18 cellular contexts compared by ENCODE assay signal in genomic region chr16:49651226-49651625, GRCh38.
DNase-seq lines count a peak whose midpoint lies in the region; ATAC-seq and TF ChIP-seq lines count a peak whose summit lies in the region.
"Had no signal": no experiment of that assay in that cellular context is flagged by ENCODE, and none has a peak within 500 bp of the region (broad histone marks: within the 10 kb centered on the region; RNA-seq: fewer than 3 reads in every experiment).

No MANE protein-coding gene starts in this region.

- H3K9ac ChIP-seq in mesenchymal stem cell (ENCODE audit: low read length), result peak overlapping the region; percentile 85
- H3K9ac ChIP-seq: BLaER1 had no signal

- H3K27me3 ChIP-seq in left ventricle myocardium inferior (ENCODE audit: low read depth) (peaks cover 7% of the 10 kb centered on the region), mesenchymal stem cell (ENCODE audit: control insufficient read depth in 1 of 2, insufficient read depth in 1 of 2, low read length in 2 of 2) (no peaks in the 10 kb centered on the region), upper lobe of right lung (no peaks in the 10 kb centered on the region), ascending aorta (no peaks in the 10 kb centered on the region)
- H3K27me3 ChIP-seq: BLaER1 had no signal

- H2BK12ac ChIP-seq in mesenchymal stem cell (ENCODE audit: low read length in 2 of 2), result no peak overlapping the region

- H3K9me3 ChIP-seq in left ventricle myocardium inferior (replicated peaks), result peaks cover 26% of the 10 kb centered on the region
- H3K9me3 ChIP-seq in mesenchymal stem cell (ENCODE audit: control insufficient read depth, low read length), result peaks cover 23% of the 10 kb centered on the region
- H3K9me3 ChIP-seq in upper lobe of right lung, result peaks cover 16% of the 10 kb centered on the region
- peaks cover 0 to 16% of the 10 kb centered on the region in 2 donors for H3K9me3 ChIP-seq in ascending aorta

- no peak overlapping the region for H2AK5ac ChIP-seq in mesenchymal stem cell (ENCODE audit: low read length, severe bottlenecking)

- H3K4me3 ChIP-seq in left ventricle myocardium inferior (no peak overlapping the region), mesenchymal stem cell (ENCODE audit: insufficient read depth in 1 of 2, low read depth in 1 of 2, low read length in 2 of 2) (no peak overlapping the region), upper lobe of right lung (no peak overlapping the region), ascending aorta (no peak overlapping the region)
- H3K4me3 ChIP-seq: BLaER1, GM12878, GM23248 had no signal

- intact Hi-C loops in left ventricle myocardium inferior (cut with micrococcal nuclease), result no loop called here
- intact Hi-C loops in Right ventricle myocardium superior (cut with DNase I), result no loop called here
- intact Hi-C loops in upper lobe of right lung (cut with DNase I), result no loop called here
- intact Hi-C loops in ascending aorta (cut with DNase I), result loop anchor here (5.0 kb wide), 1 partner anchor 46 kb away; no protein-coding TSS in a partner anchor

- H3K27ac ChIP-seq in left ventricle myocardium inferior (replicated peaks), result no peak overlapping the region
- no peak overlapping the region for H3K27ac ChIP-seq in mesenchymal stem cell (ENCODE audit: low read length, poor library complexity, severe bottlenecking)
- no peak overlapping the region for H3K27ac ChIP-seq in upper lobe of right lung
- no peak overlapping the region for H3K27ac ChIP-seq in ascending aorta
- H3K27ac ChIP-seq: 22Rv1, BLaER1, C4-2B, GM23248 had no signal

- H2BK5ac ChIP-seq in mesenchymal stem cell (ENCODE audit: low read depth, low read length, poor library complexity, severe bottlenecking), result no peak overlapping the region

- H3K36me3 ChIP-seq in left ventricle myocardium inferior (peaks cover 10% of the 10 kb centered on the region), mesenchymal stem cell (ENCODE audit: control insufficient read depth in 1 of 2, insufficient read depth in 2 of 2, low read depth in 1 of 2, low read length in 2 of 2) (no peaks in the 10 kb centered on the region), upper lobe of right lung (no peaks in the 10 kb centered on the region), ascending aorta (no peaks in the 10 kb centered on the region)

- H4K91ac ChIP-seq in mesenchymal stem cell (ENCODE audit: low read length), result no peak overlapping the region

- H3K4me2 ChIP-seq in mesenchymal stem cell (ENCODE audit: low read length, poor library complexity, severe bottlenecking), result no peak overlapping the region
- H3K4me2 ChIP-seq: BLaER1 had no signal

- H3K4ac ChIP-seq in mesenchymal stem cell (ENCODE audit: low read depth in 1 of 2, low read length in 2 of 2), result no peak overlapping the region

- WGBS in mesenchymal stem cell, result 93% methylated on average over 4 of the region's 4 CpGs

- no peak for TF ChIP-seq CTCF in left ventricle myocardium inferior (IDR thresholded peaks at IDR 0.05; ENCODE audit: borderline replicate concordance)
- TF ChIP-seq CTCF in upper lobe of right lung (IDR thresholded peaks at IDR 0.05), result no peak
- no peak for TF ChIP-seq CTCF in ascending aorta (IDR thresholded peaks at IDR 0.05)

- H2AFZ ChIP-seq in mesenchymal stem cell (ENCODE audit: low read depth, low read length), result no peak overlapping the region
- H2AFZ ChIP-seq: GM23248 had no signal

- no peak overlapping the region for H2BK15ac ChIP-seq in mesenchymal stem cell (ENCODE audit: low read depth, poor library complexity, severe bottlenecking)

- H4K8ac ChIP-seq in mesenchymal stem cell (ENCODE audit: low read length), result no peak overlapping the region

- H3K18ac ChIP-seq in mesenchymal stem cell (ENCODE audit: low read depth in 1 of 2, low read length in 2 of 2), result no peak overlapping the region

- no peak overlapping the region for H2BK120ac ChIP-seq in mesenchymal stem cell (ENCODE audit: low read depth, low read length)

- no peak overlapping the region for H3K23ac ChIP-seq in mesenchymal stem cell (ENCODE audit: low read length in 2 of 2)

- DNase-seq in left ventricle myocardium inferior (peak; percentile 6), Right ventricle myocardium superior (no peak), mesenchymal stem cell (no peak), upper lobe of right lung (peak; percentile 28), ascending aorta (ENCODE audit: low spot score in 2 of 2) (no peak)
- DNase-seq in activated CD4-positive, CD25-positive, alpha-beta regulatory T cell treated with anti-CD3 and anti-CD28 coated beads, Interleukin-2, amount 50 U/mL, for 72 hours, result no peak
- DNase-seq: Caco-2; CD4-positive, CD25-positive, alpha-beta regulatory T cell; CD8-positive, alpha-beta T cell; DMS153; DND-41; GM23248; H7 had no signal

- peaks cover 4% of the 10 kb centered on the region for H3K4me1 ChIP-seq in left ventricle myocardium inferior
- peaks cover 20% of the 10 kb centered on the region for H3K4me1 ChIP-seq in mesenchymal stem cell (ENCODE audit: control insufficient read depth, insufficient read depth, low read depth, low read length)
- no peaks in the 10 kb centered on the region for H3K4me1 ChIP-seq in upper lobe of right lung
- peaks cover 2 to 8% of the 10 kb centered on the region in 2 donors for H3K4me1 ChIP-seq in ascending aorta
- H3K4me1 ChIP-seq: Caco-2 had no signal

- no peak overlapping the region for H3K14ac ChIP-seq in mesenchymal stem cell (ENCODE audit: low read length in 2 of 2)

- H3K79me1 ChIP-seq in mesenchymal stem cell (replicated peaks; ENCODE audit: low read length, poor library complexity, severe bottlenecking), result peaks cover 4% of the 10 kb centered on the region

- ATAC-seq in Right ventricle myocardium superior (ENCODE audit: poor library complexity) (no peak), upper lobe of right lung (no peak)
- ATAC-seq: CD8-positive, alpha-beta T cell; GM12878; HCT116 had no signal

Comparison
In these comparisons a context has a peak if more than half of its experiments do, and no peak if none do; other contexts are left out.
1. DNase-seq: peak in left ventricle myocardium inferior (single experiment) and upper lobe of right lung (single experiment); none in Right ventricle myocardium superior (single experiment), mesenchymal stem cell (single experiment), activated CD4-positive, CD25-positive, alpha-beta regulatory T cell treated with anti-CD3 and anti-CD28 coated beads, Interleukin-2, amount 50 U/mL, for 72 hours (single experiment) and ascending aorta (0 of 2).